29 cellular contexts compared by ENCODE assay signal in genomic region chrX:2135421-2135820, GRCh38.
"Had no signal": no experiment of that assay in that cellular context is flagged by ENCODE, and none has a peak within 500 bp of the region (broad histone marks: within the 10 kb centered on the region; RNA-seq: fewer than 3 reads in every experiment).

No MANE protein-coding gene starts in this region.

- DNase-seq: stimulated activated CD4-positive, alpha-beta T cell treated with anti-CD3 and anti-CD28 coated beads, Interleukin-2, amount 100 ng/mL, for 48 hours; stimulated activated CD4-positive, alpha-beta T cell treated with anti-CD3 and anti-CD28 coated beads, Interleukin-4, amount 100 ng/mL, for 1 hour; stimulated activated CD4-positive, alpha-beta T cell treated with anti-CD3 and anti-CD28 coated beads, Interleukin-4, amount 100 ng/mL, for 24 hours; stimulated activated CD4-positive, alpha-beta T cell treated with anti-CD3 and anti-CD28 coated beads, Interleukin-4, amount 100 ng/mL, for 4 hours; stimulated activated CD8-positive, alpha-beta memory T cell treated with anti-CD3 and anti-CD28 coated beads, Interleukin-4, amount 100 ng/mL, for 48 hours; stimulated activated naive B cell treated with anti-CD40 and anti-IgM and Interleukin-4, amounts not matched to agents 10 μg/mL and 1 μg/mL and 100 μg/mL, for 72 hours; stimulated activated naive CD4-positive, alpha-beta T cell; stimulated activated naive CD4-positive, alpha-beta T cell treated with Interleukin-2 at 50 U/mL for 16 hours; stimulated activated naive CD8-positive, alpha-beta T cell treated with anti-CD3 and anti-CD28 coated beads, Interleukin-15, amount 100 ng/mL, for 72 hours; stimulated activated naive CD8-positive, alpha-beta T cell treated with anti-CD3 and anti-CD28 coated beads, Interleukin-15, Interleukin-2, amounts not matched to agents 100 U/mL and 50 U/mL, for 24 hours; stomach; substantia nigra; testis; thyroid gland; tibial artery; transverse colon; trophoblast cell; upper lobe of left lung; upper lobe of right lung; uterus had no signal

- H3K4me1 Mint-ChIP-seq: stimulated activated effector memory CD8-positive, alpha-beta T cell treated with anti-CD3 and anti-CD28 coated beads, Interleukin-12 subunit alpha, Interleukin-12 subunit beta, amount 100 ng/mL, for 72 hours; stimulated activated memory B cell treated with anti-CD40 and anti-IgM and Interleukin-4, amounts not matched to agents 10 μg/mL and 1 μg/mL and 100 μg/mL, for 72 hours; stimulated activated naive B cell treated with anti-CD40 and anti-IgM and Interleukin-4, amounts not matched to agents 10 μg/mL and 1 μg/mL and 100 μg/mL, for 72 hours; stimulated activated naive CD8-positive, alpha-beta T cell treated with anti-CD3 and anti-CD28 coated beads, Interleukin-15, amount 100 ng/mL, for 72 hours had no signal

- H3K4me3 Mint-ChIP-seq: stimulated activated effector memory CD8-positive, alpha-beta T cell treated with anti-CD3 and anti-CD28 coated beads, Interleukin-12 subunit alpha, Interleukin-12 subunit beta, amount 100 ng/mL, for 72 hours; stimulated activated memory B cell treated with anti-CD40 and anti-IgM and Interleukin-4, amounts not matched to agents 10 μg/mL and 1 μg/mL and 100 μg/mL, for 72 hours; stimulated activated naive B cell treated with anti-CD40 and anti-IgM and Interleukin-4, amounts not matched to agents 10 μg/mL and 1 μg/mL and 100 μg/mL, for 72 hours; stimulated activated naive CD8-positive, alpha-beta T cell treated with anti-CD3 and anti-CD28 coated beads, Interleukin-15, amount 100 ng/mL, for 72 hours; stimulated activated naive CD8-positive, alpha-beta T cell treated with anti-CD3 and anti-CD28 coated beads, Interleukin-15, Interleukin-2, amounts not matched to agents 100 ng/mL and 50 ng/mL, for 24 hours; type B pancreatic cell had no signal

- H3K9me3 ChIP-seq: stomach, suprapubic skin, testis, thoracic aorta, thyroid gland, tibial artery, transverse colon, upper lobe of left lung, upper lobe of right lung, uterus, vagina had no signal

- H3K36me3 Mint-ChIP-seq: stimulated activated effector memory CD8-positive, alpha-beta T cell treated with anti-CD3 and anti-CD28 coated beads, Interleukin-12 subunit alpha, Interleukin-12 subunit beta, amount 100 ng/mL, for 72 hours; stimulated activated memory B cell treated with anti-CD40 and anti-IgM and Interleukin-4, amounts not matched to agents 10 μg/mL and 1 μg/mL and 100 μg/mL, for 72 hours; type B pancreatic cell had no signal

- H3K4me3 ChIP-seq: stomach, suprapubic skin, testis, thoracic aorta, thyroid gland, tibial artery, tibial nerve, transverse colon, upper lobe of left lung, upper lobe of right lung, uterus, vagina had no signal

- H3K27me3 ChIP-seq: stomach, suprapubic skin, testis, thyroid gland, tibial artery, tibial nerve, transverse colon, upper lobe of left lung, upper lobe of right lung, uterus, vagina had no signal

- H3K27me3 Mint-ChIP-seq: stimulated activated memory B cell treated with anti-CD40 and anti-IgM and Interleukin-4, amounts not matched to agents 10 μg/mL and 1 μg/mL and 100 μg/mL, for 72 hours; stimulated activated naive B cell treated with anti-CD40 and anti-IgM and Interleukin-4, amounts not matched to agents 10 μg/mL and 1 μg/mL and 100 μg/mL, for 72 hours; stimulated activated naive CD8-positive, alpha-beta T cell treated with anti-CD3 and anti-CD28 coated beads, Interleukin-15, amount 100 ng/mL, for 72 hours; stimulated activated naive CD8-positive, alpha-beta T cell treated with anti-CD3 and anti-CD28 coated beads, Interleukin-15, Interleukin-2, amounts not matched to agents 100 ng/mL and 50 ng/mL, for 24 hours had no signal

- ATAC-seq: stimulated activated effector memory CD8-positive, alpha-beta T cell treated with anti-CD3 and anti-CD28 coated beads, Interleukin-12 subunit alpha, Interleukin-12 subunit beta, amount 100 ng/mL, for 72 hours; stimulated activated memory B cell treated with anti-CD40 and anti-IgM and Interleukin-4, amounts not matched to agents 10 μg/mL and 1 μg/mL and 100 μg/mL, for 72 hours; stimulated activated naive B cell treated with anti-CD40 and anti-IgM and Interleukin-4, amounts not matched to agents 10 μg/mL and 1 μg/mL and 100 μg/mL, for 72 hours; stimulated activated naive CD8-positive, alpha-beta T cell treated with anti-CD3 and anti-CD28 coated beads, Interleukin-15, amount 100 ng/mL, for 72 hours; stimulated activated naive CD8-positive, alpha-beta T cell treated with anti-CD3 and anti-CD28 coated beads, Interleukin-15, Interleukin-2, amounts not matched to agents 100 U/mL and 50 U/mL, for 24 hours; upper lobe of right lung had no signal

- FAIRE-seq: urothelium cell line had no signal

- H3K36me3 ChIP-seq: stomach, suprapubic skin, thoracic aorta, thyroid gland, tibial artery, tibial nerve, transverse colon, upper lobe of left lung, upper lobe of right lung, uterus, vagina had no signal

- H3K27ac ChIP-seq: stomach, suprapubic skin, testis, thoracic aorta, thyroid gland, tibial artery, tibial nerve, transverse colon, upper lobe of left lung, upper lobe of right lung, uterus, vagina had no signal

- H3K4me1 ChIP-seq: stomach, suprapubic skin, testis, thyroid gland, tibial artery, tibial nerve, transverse colon, upper lobe of left lung, upper lobe of right lung, uterus, vagina had no signal

- H3K27ac Mint-ChIP-seq: stimulated activated effector memory CD8-positive, alpha-beta T cell treated with anti-CD3 and anti-CD28 coated beads, Interleukin-12 subunit alpha, Interleukin-12 subunit beta, amount 100 ng/mL, for 72 hours; stimulated activated memory B cell treated with anti-CD40 and anti-IgM and Interleukin-4, amounts not matched to agents 10 μg/mL and 1 μg/mL and 100 μg/mL, for 72 hours; stimulated activated naive B cell treated with anti-CD40 and anti-IgM and Interleukin-4, amounts not matched to agents 10 μg/mL and 1 μg/mL and 100 μg/mL, for 72 hours; stimulated activated naive CD8-positive, alpha-beta T cell treated with anti-CD3 and anti-CD28 coated beads, Interleukin-15, amount 100 ng/mL, for 72 hours; stimulated activated naive CD8-positive, alpha-beta T cell treated with anti-CD3 and anti-CD28 coated beads, Interleukin-15, Interleukin-2, amounts not matched to agents 100 ng/mL and 50 ng/mL, for 24 hours; type B pancreatic cell had no signal
